Comparison of ENCODE assay signal across 12 cellular contexts in genomic region chr11:110778351-110778750, GRCh38.
DNase-seq lines count a peak whose midpoint lies in the region; ATAC-seq and TF ChIP-seq lines count a peak whose summit lies in the region.
"Had no signal": no experiment of that assay in that cellular context is flagged by ENCODE, and none has a peak within 500 bp of the region (broad histone marks: within the 10 kb centered on the region; RNA-seq: fewer than 3 reads in every experiment).

No MANE protein-coding gene starts in this region.

- POLR2A ChIA-PET in OCI-LY7 (lab: Charles Lee): interaction anchor here (0.6 to 1.7 kb wide), 6 partner anchors 11 to 174 kb away, joined by 3 to 5 read pairs (median 3); no protein-coding TSS in a partner anchor

- intact Hi-C loops in OCI-LY7 (cut with micrococcal nuclease; ENCODE audit: unreplicated experiment): loop anchor here (10.0 kb wide), 1 partner anchor 456 kb away; no protein-coding TSS in a partner anchor
- intact Hi-C loops in lower lobe of right lung (cut with DNase I): no loop called here

- H3K36me3 ChIP-seq in BLaER1 treated with 17β-estradiol and CSF1 and Interleukin-3, amounts not matched to agents 10 nM and 100 nM: no peaks in the 10 kb centered on the region
- H3K36me3 ChIP-seq in OCI-LY7 (ENCODE audit: insufficient read depth, low read length) (no peaks in the 10 kb centered on the region), lower lobe of right lung (no peaks in the 10 kb centered on the region)
- H3K36me3 ChIP-seq: adrenal gland, left ventricle myocardium inferior had no signal

- H3K4me2 ChIP-seq in BLaER1 treated with 17β-estradiol and CSF1 and Interleukin-3, amounts not matched to agents 10 nM and 100 nM: peak overlapping the region; percentile 5 to 79 (median 61); a peak in 20 of 22 replicates
- H3K4me2 ChIP-seq in OCI-LY7 (ENCODE audit: low read length): peak overlapping the region; percentile 29; the same call in 1 of the 2 replicates

- TF ChIP-seq CTCF in OCI-LY7 (conservative IDR thresholded peaks at IDR 0.05; ENCODE audit: low read length) (no peak), lower lobe of right lung (IDR thresholded peaks at IDR 0.05) (no peak)

- peak; percentile 35 for DNase-seq in OCI-LY7 (ENCODE audit: low spot score)
- no peak for DNase-seq in lower lobe of right lung
- no peak for DNase-seq in cortex of kidney (lab: John Stamatoyannopoulos, UW)
- no peak for DNase-seq in DMS79 (lab: John Stamatoyannopoulos, UW)
- DNase-seq in NCI-H748 (lab: John Stamatoyannopoulos, UW; ENCODE audit: unreplicated experiment): no peak
- DNase-seq in H4 (ENCODE audit: low spot score): no peak
- DNase-seq: activated CD4-positive, alpha-beta T cell treated with anti-CD3 and anti-CD28 coated beads, Interleukin-2, amount 10 ng/mL, durations not matched to agents 7 days and 5 days; left ventricle myocardium inferior; NCI-H2107 had no signal

- H3K9me3 ChIP-seq in BLaER1 treated with 17β-estradiol and CSF1 and Interleukin-3, amounts not matched to agents 10 nM and 100 nM (replicated peaks in 1 of 11): peaks cover 0 to 8% (median 5%) of the 10 kb centered on the region in 11 experiments; a peak in 7 of 22 replicates
- no peaks in the 10 kb centered on the region; the same call in 1 of the 2 replicates for H3K9me3 ChIP-seq in OCI-LY7 (ENCODE audit: low read length)
- peaks cover 11% of the 10 kb centered on the region for H3K9me3 ChIP-seq in lower lobe of right lung
- H3K9me3 ChIP-seq: adrenal gland had no signal

- peak overlapping the region; percentile 78 for H2AFZ ChIP-seq in OCI-LY7 (ENCODE audit: low read length)

- H3K9me2 ChIP-seq in OCI-LY7 (ENCODE audit: insufficient read depth, low read length): no peaks in the 10 kb centered on the region

- ATAC-seq in GM21723 (IDR thresholded peaks at IDR 0.05; ENCODE audit: unreplicated experiment): peak; percentile 60
- ATAC-seq in lower lobe of right lung: peak; percentile 62 to 76

- H4K20me1 ChIP-seq in BLaER1 treated with 17β-estradiol and CSF1 and Interleukin-3, amounts not matched to agents 10 nM and 100 nM: no peaks in the 10 kb centered on the region
- H4K20me1 ChIP-seq in OCI-LY7 (ENCODE audit: insufficient read depth, low read length): no peaks in the 10 kb centered on the region

- BruUV-seq in OCI-LY7 (replicated peaks; lab: Mats Ljungman, UMichigan): no TSS peak

- H3K4me1 ChIP-seq in BLaER1 treated with 17β-estradiol and CSF1 and Interleukin-3, amounts not matched to agents 10 nM and 100 nM: peaks cover 13 to 40% (median 32%) of the 10 kb centered on the region in 10 experiments
- H3K4me1 ChIP-seq in OCI-LY7 (ENCODE audit: insufficient read depth, low read length, poor library complexity, severe bottlenecking) (peaks cover 10% of the 10 kb centered on the region), lower lobe of right lung (peaks cover 35% of the 10 kb centered on the region)
- H3K4me1 ChIP-seq: adrenal gland, left ventricle myocardium inferior had no signal

- CTCF ChIA-PET in OCI-LY7 (lab: Charles Lee; ENCODE audit: unreplicated experiment): no interaction called here

- peak overlapping the region in 9 of 11 experiments; percentile 38 to 83 (median 65); a peak in 17 of 22 replicates for H3K27ac ChIP-seq in BLaER1 treated with 17β-estradiol and CSF1 and Interleukin-3, amounts not matched to agents 10 nM and 100 nM
- H3K27ac ChIP-seq in OCI-LY7 (ENCODE audit: low read depth, low read length, poor library complexity, severe bottlenecking) (no peak overlapping the region), lower lobe of right lung (peak overlapping the region; percentile 74)
- H3K27ac ChIP-seq: left ventricle myocardium inferior had no signal

- peak overlapping the region in 5 of 11 experiments; percentile 1 to 57 (median 32); a peak in 6 of 22 replicates for H3K9ac ChIP-seq in BLaER1 treated with 17β-estradiol and CSF1 and Interleukin-3, amounts not matched to agents 10 nM and 100 nM

- no peak overlapping the region for H3K4me3 ChIP-seq in BLaER1 treated with 17β-estradiol and CSF1 and Interleukin-3, amounts not matched to agents 10 nM and 100 nM
- no peak overlapping the region for H3K4me3 ChIP-seq in OCI-LY7 (ENCODE audit: low read depth, low read length, poor library complexity, severe bottlenecking)
- H3K4me3 ChIP-seq in lower lobe of right lung: no peak overlapping the region
- H3K4me3 ChIP-seq: adrenal gland, left ventricle myocardium inferior had no signal

- H3K27me3 ChIP-seq in BLaER1 treated with 17β-estradiol and CSF1 and Interleukin-3, amounts not matched to agents 10 nM and 100 nM: no peaks in the 10 kb centered on the region
- H3K27me3 ChIP-seq in lower lobe of right lung (ENCODE audit: low read depth): no peaks in the 10 kb centered on the region
- H3K27me3 ChIP-seq: adrenal gland had no signal

- no peaks in the 10 kb centered on the region for H3K79me2 ChIP-seq in OCI-LY7 (ENCODE audit: insufficient read depth, low read depth, low read length)
